ENCODE assay signal across 21 cellular contexts in the genomic region with DNA sequence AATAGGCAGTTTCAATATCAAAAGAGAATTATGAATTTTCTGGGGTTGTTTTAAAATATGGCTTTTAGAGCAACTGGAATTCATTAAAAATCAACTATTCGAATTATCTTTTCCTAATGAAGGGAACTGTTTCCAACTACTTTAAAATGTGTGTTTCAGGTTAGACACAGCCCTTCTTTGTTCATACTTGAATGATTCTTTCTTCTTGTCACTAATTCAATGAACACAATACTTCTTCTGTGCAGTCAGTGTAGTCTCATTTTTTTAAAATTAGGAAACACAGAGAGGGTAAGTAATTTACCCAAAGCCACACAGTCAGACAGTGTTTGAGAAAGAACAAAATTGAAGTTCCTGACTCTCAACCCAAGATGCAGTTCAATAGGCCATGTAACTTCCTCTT.
DNase-seq lines count a peak whose midpoint lies in the region; ATAC-seq, FAIRE-seq and TF ChIP-seq lines count a peak whose summit lies in the region.
"Had no signal": no experiment of that assay in that cellular context is flagged by ENCODE, and none has a peak within 500 bp of the region (broad histone marks: within the 10 kb centered on the region; RNA-seq: fewer than 3 reads in every experiment).

No MANE protein-coding gene starts in this region.

- CTCF ChIA-PET in K562 (lab: Yijun Ruan, JAX; ENCODE audit: low intra/inter-chr PET ratio) (no interaction called here), mammary epithelial cell (lab: Charles Lee; ENCODE audit: low non-redundant PET) (no interaction called here)

- ATAC-seq in K562 = no peak
- ATAC-seq in GM19395 (IDR thresholded peaks at IDR 0.05; ENCODE audit: unreplicated experiment) = no peak
- ATAC-seq: GM23338, HCT116 had no signal

- H3K27me3 ChIP-seq in K562 (ENCODE audit: control insufficient read depth in 2 of 2, insufficient read depth in 2 of 2, low read length in 2 of 2) (no peaks in the 10 kb centered on the region), mammary epithelial cell (ENCODE audit: insufficient read depth, low read length) (no peaks in the 10 kb centered on the region)
- H3K27me3 ChIP-seq: BLaER1 treated with 17β-estradiol and CSF1 and Interleukin-3, amounts not matched to agents 10 nM and 100 nM had no signal

- TF ChIP-seq POLR2A in K562 (conservative IDR thresholded peaks at IDR 0.05) (no peak), GM12891 (IDR thresholded peaks at IDR 0.05; ENCODE audit: low read depth, low read length) (no peak)

- FAIRE-seq in K562 (lab: Jason Lieb, UNC) (peak; percentile 19), GM12891 (lab: Jason Lieb, UNC) (no peak)
- FAIRE-seq: A204.1, GM12892 had no signal

- H3K9me3 ChIP-seq in K562 (replicated peaks; ENCODE audit: control insufficient read depth, insufficient read depth, low read depth, low read length) (no peaks in the 10 kb centered on the region), mammary epithelial cell (replicated peaks; ENCODE audit: insufficient read depth, low read length) (peaks cover 5% of the 10 kb centered on the region)

- dilution Hi-C loops in mammary epithelial cell (cut with HindIII; ENCODE audit: low sequenced_read_pairs) = no loop called here

- WGBS in K562 (ENCODE audit: insufficient coverage, low coverage, missing lambda C conversion rate) = 5% methylated on average over 1 of the region's 1 CpG
- WGBS in mammary epithelial cell (ENCODE audit: low coverage, missing lambda C conversion rate) = 15% methylated on average over 1 of the region's 1 CpG

- in situ Hi-C loops in K562 (cut with MboI) = no loop called here
- in situ Hi-C loops in mammary epithelial cell (cut with MboI; ENCODE audit: low sequenced_read_pairs in 2 of 2) = no loop called here

- H4K20me1 ChIP-seq in K562 (replicated peaks; ENCODE audit: control insufficient read depth, insufficient read depth, low read length) (no peaks in the 10 kb centered on the region), mammary epithelial cell (ENCODE audit: insufficient read depth, low read length) (no peaks in the 10 kb centered on the region)
- H4K20me1 ChIP-seq: BLaER1 treated with 17β-estradiol and CSF1 and Interleukin-3, amounts not matched to agents 10 nM and 100 nM had no signal

- H3K9me1 ChIP-seq in K562 (ENCODE audit: control insufficient read depth, insufficient read depth, low read length) = no peaks in the 10 kb centered on the region

- BruUV-seq in K562 (replicated peaks; lab: Mats Ljungman, UMichigan) (no TSS peak), mammary epithelial cell (replicated peaks; lab: Mats Ljungman, UMichigan) (no TSS peak)

- no peak for TF ChIP-seq EP300 in K562 (IDR thresholded peaks at IDR 0.05; ENCODE audit: low read length)

- H3K4me1 ChIP-seq in K562 (replicated peaks in 1 of 2; ENCODE audit: control insufficient read depth in 2 of 2, insufficient read depth in 2 of 2, low read length in 2 of 2) (no peaks in the 10 kb centered on the region), mammary epithelial cell (ENCODE audit: insufficient read depth, low read length) (no peaks in the 10 kb centered on the region)
- H3K4me1 ChIP-seq: BLaER1 treated with 17β-estradiol and CSF1 and Interleukin-3, amounts not matched to agents 10 nM and 100 nM had no signal

- intact Hi-C loops in K562 (cut with micrococcal nuclease) (no loop called here), mammary epithelial cell (cut with micrococcal nuclease) (no loop called here)

- DNase-seq in COLO829 (ENCODE audit: low spot score) (peak; percentile 88), K562 (ENCODE audit: extremely low read depth in 1 of 4, low spot score in 3 of 4) (no peak), globus pallidus (ENCODE audit: low spot score) (peak; percentile 1), pons (ENCODE audit: low spot score) (peak; percentile 25), NCI-H2029 (lab: John Stamatoyannopoulos, UW) (no peak), mammary epithelial cell (no peak), GM12891 (ENCODE audit: insufficient read length, low spot score) (no peak)
- DNase-seq: Calu3; CD4-positive, alpha-beta T cell; CD8-positive, alpha-beta memory T cell; COR-L47; DMS79 treated with DMSO at 0.1 percent for 48 hours; GF-D8; H9 had no signal

- no peak for TF ChIP-seq CTCF in K562 (IDR thresholded peaks at IDR 0.05 in 2 of 3, conservative IDR thresholded peaks at IDR 0.05 in 1 of 3; ENCODE audit: insufficient read depth in 2 of 3, low read depth in 1 of 3, low read length in 3 of 3)
- TF ChIP-seq CTCF in mammary epithelial cell (conservative IDR thresholded peaks at IDR 0.05 in 1 of 2, IDR thresholded peaks at IDR 0.05 in 1 of 2; ENCODE audit: extremely low read depth in 1 of 2, insufficient read depth in 1 of 2, low read depth in 1 of 2, low read length in 2 of 2) = no peak

- H3K36me3 ChIP-seq in K562 (ENCODE audit: control insufficient read depth, insufficient read depth, low read length) (no peaks in the 10 kb centered on the region), mammary epithelial cell (ENCODE audit: insufficient read depth, low read length) (no peaks in the 10 kb centered on the region)
- H3K36me3 ChIP-seq: BLaER1 treated with 17β-estradiol and CSF1 and Interleukin-3, amounts not matched to agents 10 nM and 100 nM had no signal

- H3K4me3 ChIP-seq in K562 (no peak overlapping the region), mammary epithelial cell (replicated peaks in 1 of 3; ENCODE audit: insufficient read depth in 1 of 3, low read depth in 2 of 3, low read length in 3 of 3) (no peak overlapping the region)
- H3K4me3 ChIP-seq: BLaER1 treated with 17β-estradiol and CSF1 and Interleukin-3, amounts not matched to agents 10 nM and 100 nM; GM23338 had no signal

- H3K27ac ChIP-seq in K562 (ENCODE audit: extremely low read depth, low read depth, low read length) = no peak overlapping the region
- no peak overlapping the region for H3K27ac ChIP-seq in mammary epithelial cell (ENCODE audit: insufficient read depth, low read depth, low read length)
- H3K27ac ChIP-seq: 22Rv1; BLaER1 treated with 17β-estradiol and CSF1 and Interleukin-3, amounts not matched to agents 10 nM and 100 nM had no signal

- no peak overlapping the region for H3K4me2 ChIP-seq in K562 (ENCODE audit: insufficient read depth, low read length)
- H3K4me2 ChIP-seq in mammary epithelial cell (ENCODE audit: insufficient read depth, low read depth, low read length) = no peak overlapping the region
- H3K4me2 ChIP-seq: BLaER1 treated with 17β-estradiol and CSF1 and Interleukin-3, amounts not matched to agents 10 nM and 100 nM; GM23338 had no signal

- POLR2A ChIA-PET in K562 (lab: Yijun Ruan, JAX) = no interaction called here

- no peak for TF ChIP-seq RAD21 in K562 (CRISPR knock-in tag; conservative IDR thresholded peaks at IDR 0.05 in 1 of 2, IDR thresholded peaks at IDR 0.05 in 1 of 2)

- no peak overlapping the region for H2AFZ ChIP-seq in K562 (ENCODE audit: low read depth, low read length)
- no peak overlapping the region for H2AFZ ChIP-seq in mammary epithelial cell (ENCODE audit: low read depth, low read length)
- H2AFZ ChIP-seq: GM23338 had no signal

- H3K9ac ChIP-seq in K562 (ENCODE audit: insufficient read depth in 1 of 2, low read depth in 2 of 2, low read length in 2 of 2) (no peak overlapping the region), mammary epithelial cell (ENCODE audit: insufficient read depth, low read length) (no peak overlapping the region)
- H3K9ac ChIP-seq: BLaER1 treated with 17β-estradiol and CSF1 and Interleukin-3, amounts not matched to agents 10 nM and 100 nM had no signal

- H3K79me2 ChIP-seq in K562 (ENCODE audit: control insufficient read depth, insufficient read depth, low read length) = no peaks in the 10 kb centered on the region
- H3K79me2 ChIP-seq in mammary epithelial cell (ENCODE audit: insufficient read depth, low read length) = no peaks in the 10 kb centered on the region

TF ChIP-seq in K562, 482 proteins besides CTCF, POLR2A, EP300 and RAD21:
- peak; percentile 10 for TF ChIP-seq RBM25 (IDR thresholded peaks at IDR 0.05; ENCODE audit: low read depth, low read length, severe bottlenecking)
- no peak for TF ChIP-seq CEBPG (CRISPR knock-in tag; IDR thresholded peaks at IDR 0.05)
- no peak for TF ChIP-seq CEBPG (tag; conservative IDR thresholded peaks at IDR 0.05 in 1 of 2, IDR thresholded peaks at IDR 0.05 in 1 of 2)

TF ChIP-seq in GM12891, 5 proteins besides CTCF, POLR2A, EP300 and RAD21:
- TF ChIP-seq POU2F2 (IDR thresholded peaks at IDR 0.05; ENCODE audit: low read depth, low read length) (no peak), POLR2AphosphoS5 (IDR thresholded peaks at IDR 0.05; ENCODE audit: low read depth, low read length) (no peak), TAF1 (IDR thresholded peaks at IDR 0.05; ENCODE audit: low read depth, low read length) (no peak), PAX5 (IDR thresholded peaks at IDR 0.05; ENCODE audit: insufficient read depth, low read length, severe bottlenecking) (no peak), SPI1 (IDR thresholded peaks at IDR 0.05; ENCODE audit: low read depth, low read length) (no peak)

Comparison
In these comparisons a context has a peak if more than half of its experiments do, and no peak if none do; other contexts are left out.
1. DNase-seq: peak in COLO829 (single experiment), globus pallidus (single experiment) and pons (single experiment); none in K562 (0 of 4), NCI-H2029 (single experiment), mammary epithelial cell (single experiment) and GM12891 (single experiment).